8 cellular contexts compared by ENCODE assay signal in the genomic region with DNA sequence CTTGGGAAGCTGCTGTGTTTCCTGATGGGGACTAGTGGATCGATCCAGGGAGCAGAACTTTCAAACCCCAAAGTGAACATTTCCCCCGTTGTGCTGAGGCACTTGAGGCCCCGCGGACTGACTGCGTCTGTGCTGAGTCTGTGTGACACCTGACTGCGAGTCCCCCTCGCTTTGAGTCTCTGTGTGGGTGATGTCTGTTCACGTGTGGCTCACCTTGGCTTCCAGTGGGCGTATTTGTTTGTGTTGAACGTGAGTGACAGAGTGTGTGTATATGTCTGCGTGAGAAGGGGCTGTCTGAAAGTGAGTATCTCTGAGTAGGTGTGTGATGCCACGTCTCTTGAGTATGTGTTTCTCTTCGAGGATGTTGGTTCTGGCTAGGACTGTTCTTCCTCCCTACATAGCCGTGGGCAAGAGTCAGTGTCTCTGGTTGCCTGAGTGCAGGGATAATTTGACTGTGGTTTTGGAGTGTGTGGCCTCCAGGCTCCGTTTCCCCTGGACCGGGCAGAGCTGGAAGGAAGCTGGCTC. TPM values are rescaled to one million over a fixed set of nuclear protein-coding genes. Genes with fewer than 3 reads are reported as not detected.
DNase-seq lines count a peak whose midpoint lies in the region; TF ChIP-seq lines count a peak whose summit lies in the region.

No MANE protein-coding gene starts in this region.

- peak overlapping the region; percentile 66 for H3K4me2 ChIP-seq in SU-DHL-6 (ENCODE audit: low read depth, low read length, poor library complexity, severe bottlenecking)

- no peak for TF ChIP-seq CTCF in SU-DHL-6 (IDR thresholded peaks at IDR 0.05; ENCODE audit: insufficient read depth, low read length, poor library complexity, severe bottlenecking)
- no peak for TF ChIP-seq CTCF in epithelial cell of esophagus (IDR thresholded peaks at IDR 0.05; ENCODE audit: insufficient read depth, low read depth, low read length, missing control alignments)
- no peak for TF ChIP-seq CTCF in ovary (IDR thresholded peaks at IDR 0.05)

- peak; percentile 9 for DNase-seq in activated naive CD4-positive, alpha-beta T cell treated with Interleukin-2 at 50 U/mL for 16 hours
- no peak for DNase-seq in activated naive CD4-positive, alpha-beta T cell (lab: John Stamatoyannopoulos, UW)
- peak; percentile 39 for DNase-seq in epithelial cell of esophagus (ENCODE audit: low read depth)
- no peak for DNase-seq in ovary
- DNase-seq in SKM-1 treated with dmso at 0.1 percent for 144 hours (lab: John Stamatoyannopoulos, UW; ENCODE audit: unreplicated experiment), result no peak
- no peak for DNase-seq in globus pallidus (ENCODE audit: low spot score)
- no peak for DNase-seq in activated effector memory CD4-positive, alpha-beta T cell treated with anti-CD3 and anti-CD28 coated beads, Interleukin-2, amount 50 U/mL, for 16 hours

- TF ChIP-seq EP300 in ovary (IDR thresholded peaks at IDR 0.05), result no peak

- peak overlapping the region; percentile 73 for H3K9ac ChIP-seq in SU-DHL-6 (ENCODE audit: low read length)

- H3K36me3 ChIP-seq in SU-DHL-6 (ENCODE audit: low read length) (no peaks in the 10 kb centered on the region), ovary (no peaks in the 10 kb centered on the region)

- WGBS in ovary, 3 donors, result 41 to 54% (median 45%) methylated on average over 16 of the region's 16 CpGs

- no peak for TF ChIP-seq POLR2A in ovary (IDR thresholded peaks at IDR 0.05)

- peaks cover 5% of the 10 kb centered on the region for H3K4me1 ChIP-seq in ovary (ENCODE audit: insufficient read depth)

- peaks cover 26% of the 10 kb centered on the region for H3K79me2 ChIP-seq in SU-DHL-6 (ENCODE audit: insufficient read depth, low read length)

- peaks cover 4% of the 10 kb centered on the region; the same call in 1 of the 2 replicates for H4K20me1 ChIP-seq in SU-DHL-6 (ENCODE audit: low read depth, low read length)

- intact Hi-C loops in ovary (cut with DNase I), result no loop called here

- H3K27ac ChIP-seq in SU-DHL-6 (ENCODE audit: low read depth, low read length) (no peak overlapping the region), ovary (no peak overlapping the region)

- H2AFZ ChIP-seq in SU-DHL-6 (ENCODE audit: low read depth, low read length, severe bottlenecking), result peak overlapping the region; percentile 84

- no peaks in the 10 kb centered on the region for H3K9me2 ChIP-seq in SU-DHL-6 (replicated peaks; ENCODE audit: insufficient read depth, low read length)

- H3K9me3 ChIP-seq in SU-DHL-6 (ENCODE audit: insufficient read depth, low read length) (no peaks in the 10 kb centered on the region), ovary (no peaks in the 10 kb centered on the region)

- H3K27me3 ChIP-seq in SU-DHL-6 (ENCODE audit: low read length) (no peaks in the 10 kb centered on the region; the same call in 1 of the 2 replicates), ovary (no peaks in the 10 kb centered on the region)

- peak overlapping the region; percentile 73 for H3K4me3 ChIP-seq in SU-DHL-6 (ENCODE audit: insufficient read depth, low read length, poor library complexity, severe bottlenecking)
- H3K4me3 ChIP-seq in epithelial cell of esophagus (ENCODE audit: low read length), result peak overlapping the region; percentile 67
- H3K4me3 ChIP-seq in ovary, result peak overlapping the region; percentile 60

- H3F3A ChIP-seq in SU-DHL-6 (ENCODE audit: insufficient read depth), result no peaks in the 10 kb centered on the region

RNA-seq across cellular contexts. Expression of gene TEAD4, which starts 1.3 kb away (rescaled TPM):
- total RNA-seq in ovary, result 10 to 100 TPM in 2 of 7 donors, 1 to 10 TPM in 5; 3.6 to 19.9 (median 5.9) TPM
- 1 to 10 TPM; 6.7 to 7.2 TPM for polyA plus RNA-seq in ovary

Comparison
In these comparisons a context has a peak if more than half of its experiments do, and no peak if none do; other contexts are left out.
1. DNase-seq: peak in activated naive CD4-positive, alpha-beta T cell treated with Interleukin-2 at 50 U/mL for 16 hours (single experiment) and epithelial cell of esophagus (single experiment); none in activated naive CD4-positive, alpha-beta T cell (0 of 4), ovary (0 of 5), SKM-1 treated with dmso at 0.1 percent for 144 hours (single experiment), globus pallidus (single experiment) and activated effector memory CD4-positive, alpha-beta T cell treated with anti-CD3 and anti-CD28 coated beads, Interleukin-2, amount 50 U/mL, for 16 hours (single experiment).
2. Peak in every context shown above with its lines, with median percentiles within 50 percentile points of each other: H3K4me3 ChIP-seq.